In genomic region chr17:62644487-62645173, GRCh38 we compare ENCODE assay signal across 14 cellular contexts. TPM values are rescaled to one million over a fixed set of nuclear protein-coding genes. Genes with fewer than 3 reads are reported as not detected.
A peak's percentile ranks its signal among the peaks of the same experiment; 100 is the strongest.
DNase-seq lines count a peak whose midpoint lies in the region; ATAC-seq and TF ChIP-seq lines count a peak whose summit lies in the region.
"Had no signal": no experiment of that assay in that cellular context is flagged by ENCODE, and none has a peak within 500 bp of the region (broad histone marks: within the 10 kb centered on the region; RNA-seq: fewer than 3 reads in every experiment).

No MANE protein-coding gene starts in this region.

- H3K4me3 Mint-ChIP-seq in activated naive CD8-positive, alpha-beta T cell treated with anti-CD3 and anti-CD28 coated beads, Interleukin-2, amount 50 U/mL, for 24 hours, result no peak overlapping the region
- H3K4me3 Mint-ChIP-seq: activated CD8-positive, alpha-beta memory T cell treated with anti-CD3 and anti-CD28 coated beads, Interleukin-2, amount 10 ng/mL, durations not matched to agents 7 days and 5 days; activated naive CD8-positive, alpha-beta T cell treated with anti-CD3 and anti-CD28 coated beads, Interleukin-2, amount 10 ng/mL, durations not matched to agents 7 days and 5 days had no signal

- H3K4me1 ChIP-seq in BE2C (no peaks in the 10 kb centered on the region), iPS-18a (ENCODE audit: control insufficient read depth, low read depth, low read length) (peaks cover 9% of the 10 kb centered on the region), mucosa of descending colon (ENCODE audit: low read depth) (peaks cover 3% of the 10 kb centered on the region)

- H3K27me3 ChIP-seq in BE2C (no peaks in the 10 kb centered on the region), iPS-18a (ENCODE audit: control insufficient read depth, insufficient read depth, low read length) (no peaks in the 10 kb centered on the region)
- H3K27me3 ChIP-seq: esophagus muscularis mucosa had no signal

- H3K9ac ChIP-seq in iPS-18a (ENCODE audit: low read length), result no peak overlapping the region

- no peak for ATAC-seq in mucosa of descending colon
- no peak for ATAC-seq in activated naive CD8-positive, alpha-beta T cell treated with anti-CD3 and anti-CD28 coated beads, Interleukin-2, amount 50 U/mL, for 24 hours
- ATAC-seq: activated CD8-positive, alpha-beta memory T cell treated with anti-CD3 and anti-CD28 coated beads, Interleukin-2, amount 10 ng/mL, durations not matched to agents 7 days and 5 days; Right ventricle myocardium inferior had no signal

- peak; percentile 94 for DNase-seq in BE2C
- DNase-seq in NCI-H1417 (lab: John Stamatoyannopoulos, UW), result peak in 2 of 3 experiments; percentile 84 to 95
- peak; percentile 83 for DNase-seq in NCI-H82 (lab: John Stamatoyannopoulos, UW)
- DNase-seq in mucosa of descending colon, result no peak
- DNase-seq in activated naive CD8-positive, alpha-beta T cell treated with anti-CD3 and anti-CD28 coated beads, Interleukin-2, amount 50 U/mL, for 24 hours, result no peak
- no peak for DNase-seq in epidermal melanocyte (ENCODE audit: insufficient read length, low spot score)
- DNase-seq in activated CD4-positive, CD25-positive, alpha-beta regulatory T cell (lab: John Stamatoyannopoulos, UW), result no peak
- DNase-seq: activated CD8-positive, alpha-beta memory T cell treated with anti-CD3 and anti-CD28 coated beads, Interleukin-2, amount 10 ng/mL, durations not matched to agents 7 days and 5 days; activated naive CD8-positive, alpha-beta T cell treated with anti-CD3 and anti-CD28 coated beads, Interleukin-2, amount 10 ng/mL, durations not matched to agents 7 days and 5 days; midbrain; NCI-H187 had no signal

- no peaks in the 10 kb centered on the region for H3K36me3 Mint-ChIP-seq in activated naive CD8-positive, alpha-beta T cell treated with anti-CD3 and anti-CD28 coated beads, Interleukin-2, amount 50 U/mL, for 24 hours (ENCODE audit: low read depth)
- H3K36me3 Mint-ChIP-seq: activated CD8-positive, alpha-beta memory T cell treated with anti-CD3 and anti-CD28 coated beads, Interleukin-2, amount 10 ng/mL, durations not matched to agents 7 days and 5 days; activated naive CD8-positive, alpha-beta T cell treated with anti-CD3 and anti-CD28 coated beads, Interleukin-2, amount 10 ng/mL, durations not matched to agents 7 days and 5 days had no signal

- no peaks in the 10 kb centered on the region for H3K9me3 Mint-ChIP-seq in activated naive CD8-positive, alpha-beta T cell treated with anti-CD3 and anti-CD28 coated beads, Interleukin-2, amount 50 U/mL, for 24 hours
- H3K9me3 Mint-ChIP-seq: activated naive CD8-positive, alpha-beta T cell treated with anti-CD3 and anti-CD28 coated beads, Interleukin-2, amount 10 ng/mL, durations not matched to agents 7 days and 5 days had no signal

- H3K4me1 Mint-ChIP-seq in activated naive CD8-positive, alpha-beta T cell treated with anti-CD3 and anti-CD28 coated beads, Interleukin-2, amount 50 U/mL, for 24 hours, result peaks cover 8% of the 10 kb centered on the region

- H3K27ac Mint-ChIP-seq in activated naive CD8-positive, alpha-beta T cell treated with anti-CD3 and anti-CD28 coated beads, Interleukin-2, amount 50 U/mL, for 24 hours, result no peak overlapping the region
- H3K27ac Mint-ChIP-seq: activated CD8-positive, alpha-beta memory T cell treated with anti-CD3 and anti-CD28 coated beads, Interleukin-2, amount 10 ng/mL, durations not matched to agents 7 days and 5 days; activated naive CD8-positive, alpha-beta T cell treated with anti-CD3 and anti-CD28 coated beads, Interleukin-2, amount 10 ng/mL, durations not matched to agents 7 days and 5 days had no signal

- intact Hi-C loops in mucosa of descending colon (cut with DNase I, micrococcal nuclease), result no loop called here

- peaks cover 3% of the 10 kb centered on the region for H3K27me3 Mint-ChIP-seq in activated naive CD8-positive, alpha-beta T cell treated with anti-CD3 and anti-CD28 coated beads, Interleukin-2, amount 50 U/mL, for 24 hours

- H3K4me3 ChIP-seq in BE2C (ENCODE audit: low read depth, low read length) (peak overlapping the region; percentile 69), iPS-18a (ENCODE audit: low read length) (peak overlapping the region; percentile 45), mucosa of descending colon (no peak overlapping the region)
- H3K4me3 ChIP-seq: esophagus muscularis mucosa had no signal

- no peak overlapping the region for H3K27ac ChIP-seq in iPS-18a (ENCODE audit: low read length)
- H3K27ac ChIP-seq: esophagus muscularis mucosa had no signal

- TF ChIP-seq CTCF in BE2C (IDR thresholded peaks at IDR 0.05; ENCODE audit: low read depth, low read length) (no peak), mucosa of descending colon (IDR thresholded peaks at IDR 0.05) (no peak)

- H3K36me3 ChIP-seq in BE2C, result no peaks in the 10 kb centered on the region
- H3K36me3 ChIP-seq in iPS-18a (ENCODE audit: control insufficient read depth, low read depth, low read length), result no peaks in the 10 kb centered on the region
- H3K36me3 ChIP-seq in mucosa of descending colon (ENCODE audit: low read depth), result no peaks in the 10 kb centered on the region
- H3K36me3 ChIP-seq: esophagus muscularis mucosa had no signal

- H3K9me3 ChIP-seq in BE2C, result no peaks in the 10 kb centered on the region
- H3K9me3 ChIP-seq in iPS-18a (ENCODE audit: control insufficient read depth, low read depth, low read length), result no peaks in the 10 kb centered on the region
- H3K9me3 ChIP-seq in mucosa of descending colon, result no peaks in the 10 kb centered on the region
- H3K9me3 ChIP-seq: esophagus muscularis mucosa had no signal

RNA-seq across cellular contexts. Expression of gene MRC2, which starts 17.2 kb away (rescaled TPM):
- 8.6 TPM for polyA plus RNA-seq in BE2C (2012; ENCODE audit: insufficient read depth, insufficient read length, low read depth)
- total RNA-seq in mucosa of descending colon, result 10 to 100 TPM in 2 of 3 donors, 1 to 10 TPM in 1; 5.1 to 20.3 (median 10.8) TPM

Comparison
In these comparisons a context has a peak if more than half of its experiments do, and no peak if none do; other contexts are left out.
1. DNase-seq: peak in BE2C (single experiment), NCI-H1417 (2 of 3) and NCI-H82 (single experiment); none in mucosa of descending colon (0 of 3), activated naive CD8-positive, alpha-beta T cell treated with anti-CD3 and anti-CD28 coated beads, Interleukin-2, amount 50 U/mL, for 24 hours (single experiment), epidermal melanocyte (single experiment) and activated CD4-positive, CD25-positive, alpha-beta regulatory T cell (0 of 4).